ENCODE assay signal across 15 cellular contexts in the genomic region with DNA sequence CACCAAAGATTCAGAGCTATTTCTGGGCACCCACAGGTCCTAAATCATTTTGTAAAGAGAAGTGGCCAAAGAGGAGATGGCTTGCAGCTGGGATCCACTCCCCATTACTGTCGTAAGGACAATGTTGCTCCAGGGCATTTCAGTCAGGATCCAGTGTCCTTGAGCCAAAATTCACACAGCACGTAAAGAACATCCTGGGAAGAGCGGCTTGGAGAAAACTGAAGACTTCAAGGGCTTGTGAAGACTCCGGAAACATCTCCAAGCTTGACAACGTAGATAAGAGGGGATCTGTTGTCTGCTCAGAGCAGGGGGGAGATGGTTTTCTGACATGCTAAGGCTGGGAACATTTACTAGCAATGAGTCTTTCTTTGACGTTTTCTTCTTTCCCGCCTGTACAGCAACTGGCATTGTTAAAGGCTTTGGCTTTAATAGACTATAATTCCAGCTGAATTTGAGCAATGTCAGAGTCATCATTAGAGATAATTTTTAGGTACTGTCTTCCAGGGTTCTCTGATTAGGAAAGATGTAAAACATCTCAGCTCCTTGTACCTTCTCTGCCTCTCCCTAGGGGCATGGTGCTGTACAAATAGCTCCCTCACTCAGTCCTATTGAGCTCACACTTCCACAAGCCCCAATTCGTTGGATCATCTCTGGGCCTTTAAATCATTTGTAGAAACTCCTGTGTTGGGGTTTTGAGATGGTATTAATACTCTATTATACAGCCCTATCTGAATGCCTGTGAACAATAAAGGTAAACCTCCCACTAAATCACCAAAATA. TPM values are rescaled to one million over a fixed set of nuclear protein-coding genes. Genes with fewer than 3 reads are reported as not detected.
"Had no signal": no experiment of that assay in that cellular context is flagged by ENCODE, and none has a peak within 500 bp of the region (broad histone marks: within the 10 kb centered on the region; RNA-seq: fewer than 3 reads in every experiment).

No MANE protein-coding gene starts in this region.

- H3K27ac ChIP-seq: coronary artery, VCaP had no signal

- H3K4me1 Mint-ChIP-seq: activated CD4-positive, alpha-beta T cell treated with anti-CD3 and anti-CD28 coated beads for 36 hours; memory B cell; stimulated activated memory B cell treated with anti-CD40 and anti-IgM and Interleukin-4, amounts not matched to agents 10 μg/mL and 1 μg/mL and 100 μg/mL, for 72 hours had no signal

- H3K36me3 Mint-ChIP-seq: memory B cell; stimulated activated memory B cell treated with anti-CD40 and anti-IgM and Interleukin-4, amounts not matched to agents 10 μg/mL and 1 μg/mL and 100 μg/mL, for 72 hours had no signal

- DNase-seq: activated CD4-positive, alpha-beta T cell treated with anti-CD3 and anti-CD28 coated beads for 36 hours; activated CD8-positive, alpha-beta memory T cell treated with anti-CD3 and anti-CD28 coated beads, Interleukin-2, amount 50 U/mL, for 48 hours; activated CD8-positive, alpha-beta T cell treated with anti-CD3 and anti-CD28 coated beads for 36 hours; activated naive CD4-positive, alpha-beta T cell treated with anti-CD3 and anti-CD28 coated beads for 36 hours; caudate nucleus; effector CD4-positive, alpha-beta T cell; small intestine; trophoblast cell had no signal

- H3K27me3 Mint-ChIP-seq: stimulated activated memory B cell treated with anti-CD40 and anti-IgM and Interleukin-4, amounts not matched to agents 10 μg/mL and 1 μg/mL and 100 μg/mL, for 72 hours had no signal

- H3K4me3 ChIP-seq: coronary artery had no signal

- H3K27ac Mint-ChIP-seq: activated CD4-positive, alpha-beta T cell treated with anti-CD3 and anti-CD28 coated beads for 36 hours; activated CD8-positive, alpha-beta T cell treated with anti-CD3 and anti-CD28 coated beads for 36 hours; activated naive CD4-positive, alpha-beta T cell treated with anti-CD3 and anti-CD28 coated beads for 36 hours; memory B cell; stimulated activated memory B cell treated with anti-CD40 and anti-IgM and Interleukin-4, amounts not matched to agents 10 μg/mL and 1 μg/mL and 100 μg/mL, for 72 hours had no signal

- ATAC-seq: activated CD4-positive, alpha-beta T cell treated with anti-CD3 and anti-CD28 coated beads for 36 hours; activated CD8-positive, alpha-beta T cell treated with anti-CD3 and anti-CD28 coated beads for 36 hours; left lobe of liver; stimulated activated memory B cell treated with anti-CD40 and anti-IgM and Interleukin-4, amounts not matched to agents 10 μg/mL and 1 μg/mL and 100 μg/mL, for 72 hours had no signal

- FAIRE-seq: small intestine had no signal

- H3K4me3 Mint-ChIP-seq: activated CD4-positive, alpha-beta T cell treated with anti-CD3 and anti-CD28 coated beads for 36 hours; activated CD8-positive, alpha-beta T cell treated with anti-CD3 and anti-CD28 coated beads for 36 hours; activated naive CD4-positive, alpha-beta T cell treated with anti-CD3 and anti-CD28 coated beads for 36 hours; memory B cell; stimulated activated memory B cell treated with anti-CD40 and anti-IgM and Interleukin-4, amounts not matched to agents 10 μg/mL and 1 μg/mL and 100 μg/mL, for 72 hours had no signal

RNA-seq across cellular contexts. Expression of a gene that starts 39.7 kb away (rescaled TPM):
- total RNA-seq: activated CD4-positive, alpha-beta T cell treated with anti-CD3 and anti-CD28 coated beads for 36 hours; activated CD8-positive, alpha-beta T cell treated with anti-CD3 and anti-CD28 coated beads for 36 hours; activated naive CD4-positive, alpha-beta T cell treated with anti-CD3 and anti-CD28 coated beads for 36 hours; osteocyte had no signal
- polyA plus RNA-seq: neural cell had no signal
